ENCODE assay signal across 8 cellular contexts in the genomic region with DNA sequence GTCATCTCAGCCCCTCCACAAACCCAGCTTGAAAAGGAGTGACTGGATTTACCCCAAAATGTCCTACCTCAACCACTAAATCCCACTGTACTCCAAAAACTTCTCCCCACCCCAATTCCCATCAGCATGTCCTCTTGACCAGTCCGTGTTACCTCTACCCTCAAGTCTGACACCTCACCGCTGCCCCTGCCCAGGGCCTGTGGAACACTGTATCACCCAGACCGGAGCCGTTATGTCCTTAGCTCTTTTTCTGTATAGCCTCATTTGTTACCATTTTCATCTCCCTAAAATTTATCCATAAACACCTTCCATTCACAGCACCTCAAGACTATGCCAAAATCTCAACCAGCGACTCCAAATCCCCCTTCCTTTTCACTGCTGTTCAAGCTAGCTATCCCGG. TPM values are rescaled to one million over a fixed set of nuclear protein-coding genes. Genes with fewer than 3 reads are reported as not detected.
A peak's percentile ranks its signal among the peaks of the same experiment; 100 is the strongest.
DNase-seq lines count a peak whose midpoint lies in the region; ATAC-seq, FAIRE-seq and TF ChIP-seq lines count a peak whose summit lies in the region.

No MANE protein-coding gene starts in this region.

- no peak overlapping the region for H2BK15ac ChIP-seq in H1 (ENCODE audit: low read length)

- no peak overlapping the region for H2BK12ac ChIP-seq in H1 (ENCODE audit: low read depth, low read length)

- FAIRE-seq in H1 (lab: Jason Lieb, UNC): no peak

- H3K79me1 ChIP-seq in H1 (ENCODE audit: low read depth, low read length): peaks cover 12% of the 10 kb centered on the region

- H3K9me2 ChIP-seq in OCI-LY7 (ENCODE audit: insufficient read depth, low read length) (no peaks in the 10 kb centered on the region), MM.1S (replicated peaks; ENCODE audit: insufficient read depth, low read length) (no peaks in the 10 kb centered on the region)

- ATAC-seq in GM19324 (IDR thresholded peaks at IDR 0.05; ENCODE audit: low FRiP score, unreplicated experiment) (no peak), HG02798 (IDR thresholded peaks at IDR 0.05; ENCODE audit: poor library complexity, unreplicated experiment) (no peak)

- H3K4me2 ChIP-seq in OCI-LY7 (ENCODE audit: low read length) (peak overlapping the region; percentile 82), H1 (ENCODE audit: insufficient read depth in 1 of 2, low read depth in 2 of 2, low read length in 2 of 2) (peak overlapping the region; percentile 74 to 77; a peak in 3 of 4 replicates), MM.1S (ENCODE audit: low read depth, low read length) (no peak overlapping the region)

- intact Hi-C loops in CD14-positive monocyte (cut with micrococcal nuclease): loop anchor here (2.0 to 10.0 kb wide), 3 partner anchors 16 to 248 kb away; a partner anchor contains a TSS
- intact Hi-C loops in OCI-LY7 (cut with micrococcal nuclease; ENCODE audit: unreplicated experiment): loop anchor here (5.0 kb wide), 1 partner anchor 245 kb away; a partner anchor contains a TSS

- H3K9me3 Mint-ChIP-seq in CD14-positive monocyte: peaks cover 0 to 1% (median 0%) of the 10 kb centered on the region in 7 donors
- no peaks in the 10 kb centered on the region for H3K9me3 Mint-ChIP-seq in osteocyte (ENCODE audit: unreplicated experiment)

- H3K23me2 ChIP-seq in H1 (ENCODE audit: low read depth, low read length): peaks cover 7% of the 10 kb centered on the region; the same call in 1 of the 2 replicates

- BruUV-seq in OCI-LY7 (replicated peaks; lab: Mats Ljungman, UMichigan): no TSS peak

- POLR2A ChIA-PET in OCI-LY7 (lab: Charles Lee) (no interaction called here), H1 (lab: Charles Lee; ENCODE audit: partially characterized antibody) (interaction anchor here (1.2 to 19.7 kb wide), 9 partner anchors 12 to 352 kb away, joined by 3 to 386 read pairs (median 22); a partner anchor contains a TSS)

- peak overlapping the region in 5 of 7 donors; percentile 28 to 84 (median 63) for H3K27ac Mint-ChIP-seq in CD14-positive monocyte
- H3K27ac Mint-ChIP-seq in osteocyte (ENCODE audit: unreplicated experiment): peak overlapping the region; percentile 68

- H2BK20ac ChIP-seq in H1 (ENCODE audit: low read length): no peak overlapping the region

- H2BK5ac ChIP-seq in H1 (ENCODE audit: low read depth, low read length): no peak overlapping the region

- no peak overlapping the region for H4K5ac ChIP-seq in H1 (ENCODE audit: insufficient read length, low read depth, low read length)

- no peak overlapping the region for H3K4ac ChIP-seq in H1 (replicated peaks; ENCODE audit: insufficient read length, low read depth, low read length)

- H3K9me3 ChIP-seq in OCI-LY7 (ENCODE audit: low read length) (no peaks in the 10 kb centered on the region), H1 (ENCODE audit: insufficient read depth in 2 of 2, low read depth in 1 of 2, low read length in 1 of 2) (no peaks in the 10 kb centered on the region), MM.1S (replicated peaks; ENCODE audit: insufficient read depth, low read length) (no peaks in the 10 kb centered on the region)

- TF ChIP-seq RAD21 in H1 (IDR thresholded peaks at IDR 0.05 in 1 of 2, conservative IDR thresholded peaks at IDR 0.05 in 1 of 2; ENCODE audit: low read depth in 2 of 2, low read length in 2 of 2): no peak

- H3K9ac ChIP-seq in H1 (replicated peaks in 1 of 4; ENCODE audit: extremely low read depth in 1 of 4, low read depth in 3 of 4, low read length in 3 of 4): no peak overlapping the region
- H3K9ac ChIP-seq in MM.1S (ENCODE audit: low read length): no peak overlapping the region

- TF ChIP-seq CTCF in CD14-positive monocyte (IDR thresholded peaks at IDR 0.05) (no peak), OCI-LY7 (conservative IDR thresholded peaks at IDR 0.05; ENCODE audit: low read length) (no peak), H1 (IDR thresholded peaks at IDR 0.05; ENCODE audit: control extremely low read depth in 1 of 3, insufficient read depth in 1 of 3, low read depth in 1 of 3, low read length in 3 of 3) (no peak), osteocyte (IDR thresholded peaks at IDR 0.05) (no peak), MM.1S (IDR thresholded peaks at IDR 0.05; ENCODE audit: low read length) (no peak)

- 92 to 100% methylated on average over 1 to 6 of the region's 6 CpGs for WGBS in H1 (ENCODE audit: extremely low coverage in 1 of 2, insufficient coverage in 1 of 2, insufficient read length in 1 of 2, insufficient replicate concordance in 2 of 2, low coverage in 1 of 2, low lambda C conversion rate in 2 of 2, missing lambda C conversion rate in 1 of 2), 2 experiments

- H2BK120ac ChIP-seq in H1 (replicated peaks; ENCODE audit: low read depth, low read length): no peak overlapping the region

- H3K4me1 ChIP-seq in OCI-LY7 (ENCODE audit: insufficient read depth, low read length, poor library complexity, severe bottlenecking): peaks cover 58% of the 10 kb centered on the region
- H3K4me1 ChIP-seq in H1 (replicated peaks in 1 of 4; ENCODE audit: control insufficient read depth in 3 of 4, insufficient read depth in 4 of 4, low read length in 3 of 4): peaks cover 5 to 24% (median 12%) of the 10 kb centered on the region in 4 experiments
- H3K4me1 ChIP-seq in MM.1S (ENCODE audit: low read length): peaks cover 34% of the 10 kb centered on the region

- H3F3A ChIP-seq in MM.1S (ENCODE audit: insufficient read depth, low read length): peaks cover 45% of the 10 kb centered on the region

- H3K4me3 ChIP-seq in OCI-LY7 (ENCODE audit: low read depth, low read length, poor library complexity, severe bottlenecking) (peak overlapping the region; percentile 100), H1 (ENCODE audit: extremely low read depth in 1 of 4, insufficient read depth in 2 of 4, low read depth in 3 of 4, low read length in 4 of 4) (peak overlapping the region in 1 of 4 experiments; percentile 95; a peak in 2 of 8 replicates), MM.1S (ENCODE audit: low read length) (no peak overlapping the region)

- no peak for DNase-seq in CD14-positive monocyte (ENCODE audit: low spot score)
- DNase-seq in OCI-LY7 (ENCODE audit: low spot score): no peak
- no peak for DNase-seq in H1 (ENCODE audit: low read depth in 1 of 2, low spot score in 2 of 2)
- DNase-seq in osteocyte (ENCODE audit: extremely low spot score, unreplicated experiment): no peak
- no peak for DNase-seq in MM.1S
- DNase-seq in stimulated activated CD8-positive, alpha-beta memory T cell treated with anti-CD3 and anti-CD28 coated beads, Interleukin-4, amount 100 ng/mL, for 48 hours: no peak

- peaks cover 49% of the 10 kb centered on the region for H3K79me2 ChIP-seq in OCI-LY7 (ENCODE audit: insufficient read depth, low read depth, low read length)
- peaks cover 12 to 68% of the 10 kb centered on the region in 2 experiments for H3K79me2 ChIP-seq in H1 (ENCODE audit: control insufficient read depth in 1 of 2, insufficient read depth in 2 of 2, low read length in 2 of 2)
- peaks cover 86% of the 10 kb centered on the region for H3K79me2 ChIP-seq in MM.1S (ENCODE audit: low read length)

- no peak overlapping the region for H4K91ac ChIP-seq in H1 (replicated peaks; ENCODE audit: insufficient read length, low read length)

- H3K27me3 Mint-ChIP-seq in CD14-positive monocyte (ENCODE audit: low read depth in 3 of 3): peaks cover 0 to 5% (median 0%) of the 10 kb centered on the region in 3 donors
- no peaks in the 10 kb centered on the region for H3K27me3 Mint-ChIP-seq in osteocyte (ENCODE audit: unreplicated experiment)

- H4K20me1 ChIP-seq in OCI-LY7 (ENCODE audit: insufficient read depth, low read length): peaks cover 17% of the 10 kb centered on the region
- peaks cover 16 to 27% of the 10 kb centered on the region in 2 experiments for H4K20me1 ChIP-seq in H1 (replicated peaks in 1 of 2; ENCODE audit: control insufficient read depth in 1 of 2, insufficient read depth in 2 of 2, low read length in 2 of 2)
- no peaks in the 10 kb centered on the region for H4K20me1 ChIP-seq in MM.1S (ENCODE audit: insufficient read depth, low read length)

- H3K23ac ChIP-seq in H1 (ENCODE audit: insufficient read length): no peak overlapping the region

- H3K27me3 ChIP-seq in H1 (replicated peaks in 1 of 4; ENCODE audit: control insufficient read depth in 3 of 4, extremely low read depth in 1 of 4, insufficient read depth in 3 of 4, low read length in 3 of 4) (no peaks in the 10 kb centered on the region), MM.1S (replicated peaks; ENCODE audit: insufficient read depth, low read length) (no peaks in the 10 kb centered on the region)

- no peak overlapping the region for H3K18ac ChIP-seq in H1 (ENCODE audit: extremely low read depth, low read length)

- no peak for TF ChIP-seq POLR2A in H1 (IDR thresholded peaks at IDR 0.05; ENCODE audit: control extremely low read depth in 1 of 2, low read depth in 2 of 2, low read length in 2 of 2)

- H3K36me3 ChIP-seq in OCI-LY7 (ENCODE audit: insufficient read depth, low read length) (peaks cover 52% of the 10 kb centered on the region), H1 (ENCODE audit: control insufficient read depth in 2 of 4, insufficient read depth in 4 of 4, low read length in 3 of 4) (peaks cover 15 to 36% (median 22%) of the 10 kb centered on the region in 4 experiments; a peak in 6 of 8 replicates), MM.1S (replicated peaks; ENCODE audit: insufficient read depth, low read length) (no peaks in the 10 kb centered on the region; the same call in 1 of the 2 replicates)

- no peak for TF ChIP-seq EP300 in H1 (IDR thresholded peaks at IDR 0.05; ENCODE audit: borderline replicate concordance in 1 of 2, low read depth in 2 of 2, low read length in 2 of 2)

- H3K4me1 Mint-ChIP-seq in CD14-positive monocyte (peaks cover 68% of the 10 kb centered on the region), osteocyte (ENCODE audit: unreplicated experiment) (peaks cover 64% of the 10 kb centered on the region)

- H3K27ac ChIP-seq in OCI-LY7 (ENCODE audit: low read depth, low read length, poor library complexity, severe bottlenecking) (peak overlapping the region; percentile 86), H1 (ENCODE audit: low read depth, low read length) (no peak overlapping the region), MM.1S (ENCODE audit: low read length) (no peak overlapping the region)

- no peak overlapping the region for H3K56ac ChIP-seq in H1 (replicated peaks; ENCODE audit: insufficient read length, low read depth, low read length)

- H2AK5ac ChIP-seq in H1 (ENCODE audit: low read depth, low read length): no peak overlapping the region

- H2AFZ ChIP-seq in OCI-LY7 (ENCODE audit: low read length) (no peak overlapping the region), H1 (ENCODE audit: low read length) (no peak overlapping the region), MM.1S (ENCODE audit: low read length) (no peak overlapping the region)

- CTCF ChIA-PET in OCI-LY7 (lab: Charles Lee; ENCODE audit: unreplicated experiment): no interaction called here
- CTCF ChIA-PET in H1 (lab: Charles Lee; ENCODE audit: partially characterized antibody): interaction anchor here (0.7 to 6.4 kb wide), 4 partner anchors 16 to 215 kb away, joined by 3 to 46 read pairs (median 4); a partner anchor contains a TSS

- peak overlapping the region in 1 of 2 donors; percentile 98 for H3K4me3 Mint-ChIP-seq in CD14-positive monocyte
- peak overlapping the region; percentile 99 for H3K4me3 Mint-ChIP-seq in osteocyte (ENCODE audit: unreplicated experiment)

- H3K36me3 Mint-ChIP-seq in CD14-positive monocyte (peaks cover 36 to 45% of the 10 kb centered on the region in 2 donors), osteocyte (ENCODE audit: unreplicated experiment) (peaks cover 36% of the 10 kb centered on the region)

- no peak overlapping the region for H3K14ac ChIP-seq in H1 (ENCODE audit: insufficient read length)

- H4K8ac ChIP-seq in H1 (ENCODE audit: extremely low read depth, insufficient read depth, low read length): 0 out of 2 replicates have a peak overlapping the region, but pooled peaks have one; percentile 41

RNA-seq across cellular contexts. Expression of a gene that starts 2.4 kb away (rescaled TPM):
- 10 to 100 TPM; 12.0 to 12.9 TPM for polyA plus RNA-seq in CD14-positive monocyte
- 47.7 and 50.8 TPM in 2 replicates for total RNA-seq in OCI-LY7 (2014; rRNA removed; shearing (Covaris generic))
- 36.5 and 43.3 TPM in 2 replicates for total RNA-seq in OCI-LY7 (2022)
- total RNA-seq in H1 (2021; fragmentation: NEBNext Ultra II Directional; extraction: Animal tissue kit (Norgen Biotek cat#: 25700)): 62.8 and 65.1 TPM in 2 replicates
- 46.5 and 47.5 TPM in 2 replicates for polyA plus RNA-seq in H1 (2011; rRNA removed)
- 45.6 TPM for polyA plus RNA-seq in H1 (2011; cell fraction: cytosol; rRNA removed)
- 44.4 TPM for polyA plus RNA-seq in H1 (2011; cell fraction: nucleus; rRNA removed)
- 57.1 to 63.2 TPM (median 57.6 TPM) in 4 replicates for polyA plus RNA-seq in H1 (2012, experiment 1 of 2)
- polyA plus RNA-seq in H1 (2012, experiment 2 of 2): 65.8 TPM
- polyA plus RNA-seq in H1 (2013, experiment 1 of 2): 66.2 TPM
- polyA plus RNA-seq in H1 (2013, experiment 2 of 2): 69.5 TPM
- polyA minus RNA-seq in H1 (2011; rRNA and poly(A)+ RNA removed): 46.8 and 59.7 TPM in 2 replicates
- 27.7 TPM for polyA minus RNA-seq in H1 (2011; cell fraction: cytosol; rRNA and poly(A)+ RNA removed)
- 19.8 TPM for polyA minus RNA-seq in H1 (2011; cell fraction: nucleus; rRNA and poly(A)+ RNA removed)
- total RNA-seq in osteocyte: 51.6 and 54.7 TPM in 2 replicates

RNA-seq across cellular contexts. Expression of a gene that starts 2.5 kb away (rescaled TPM):
- 1 to 10 TPM; 7.0 to 7.8 TPM for polyA plus RNA-seq in CD14-positive monocyte
- 84.3 and 98.8 TPM in 2 replicates for total RNA-seq in OCI-LY7 (2014; rRNA removed; shearing (Covaris generic))
- 99.9 and 100 TPM in 2 replicates for total RNA-seq in OCI-LY7 (2022)
- 59.3 and 59.6 TPM in 2 replicates for total RNA-seq in H1 (2021; fragmentation: NEBNext Ultra II Directional; extraction: Animal tissue kit (Norgen Biotek cat#: 25700))
- polyA plus RNA-seq in H1 (2011; rRNA removed): 19.0 and 29.7 TPM in 2 replicates
- polyA plus RNA-seq in H1 (2011; cell fraction: cytosol; rRNA removed): 15.8 TPM
- polyA plus RNA-seq in H1 (2011; cell fraction: nucleus; rRNA removed): 56.7 TPM
- polyA plus RNA-seq in H1 (2012, experiment 1 of 2): 47.0 to 54.8 TPM (median 48.8 TPM) in 4 replicates
- polyA plus RNA-seq in H1 (2012, experiment 2 of 2): 44.2 TPM
- polyA plus RNA-seq in H1 (2013, experiment 1 of 2): 28.5 TPM
- polyA plus RNA-seq in H1 (2013, experiment 2 of 2): 25.2 TPM
- 20.1 and 32.9 TPM in 2 replicates for polyA minus RNA-seq in H1 (2011; rRNA and poly(A)+ RNA removed)
- polyA minus RNA-seq in H1 (2011; cell fraction: cytosol; rRNA and poly(A)+ RNA removed): 19.4 TPM
- 46.9 TPM for polyA minus RNA-seq in H1 (2011; cell fraction: nucleus; rRNA and poly(A)+ RNA removed)
- 87.7 and 99.7 TPM in 2 replicates for total RNA-seq in osteocyte

RNA-seq across cellular contexts. Expression of a gene that starts 5.4 kb away (rescaled TPM):
- polyA plus RNA-seq in CD14-positive monocyte (1,000 to 10,000 TPM; 2,814 to 2,937 TPM), H1 (2011; rRNA removed) (351 and 581 TPM in 2 replicates)
- 106 and 128 TPM in 2 replicates for total RNA-seq in OCI-LY7 (2014; rRNA removed; shearing (Covaris generic))
- total RNA-seq in OCI-LY7 (2022) (199 and 207 TPM in 2 replicates), osteocyte (642 TPM in 2 replicates)
- 252 and 265 TPM in 2 replicates for total RNA-seq in H1 (2021; fragmentation: NEBNext Ultra II Directional; extraction: Animal tissue kit (Norgen Biotek cat#: 25700))
- polyA plus RNA-seq in H1 (2011; cell fraction: cytosol; rRNA removed): 311 TPM
- polyA plus RNA-seq in H1 (2011; cell fraction: nucleus; rRNA removed): 154 TPM
- 343 to 418 TPM (median 350 TPM) in 4 replicates for polyA plus RNA-seq in H1 (2012, experiment 1 of 2)
- polyA plus RNA-seq in H1 (2012, experiment 2 of 2): 370 TPM
- polyA plus RNA-seq in H1 (2013, experiment 1 of 2): 374 TPM
- polyA plus RNA-seq in H1 (2013, experiment 2 of 2): 396 TPM
- 207 and 212 TPM in 2 replicates for polyA minus RNA-seq in H1 (2011; rRNA and poly(A)+ RNA removed)
- 78.2 TPM for polyA minus RNA-seq in H1 (2011; cell fraction: cytosol; rRNA and poly(A)+ RNA removed)
- polyA minus RNA-seq in H1 (2011; cell fraction: nucleus; rRNA and poly(A)+ RNA removed): 77.3 TPM

RNA-seq across cellular contexts. Expression of a gene that starts 14.7 kb away (rescaled TPM):
- polyA plus RNA-seq in CD14-positive monocyte: 10 to 100 TPM; 29.5 to 38.3 TPM
- total RNA-seq in OCI-LY7 (2014; rRNA removed; shearing (Covaris generic)): 52.1 and 53.2 TPM in 2 replicates
- total RNA-seq in OCI-LY7 (2022): 161 and 173 TPM in 2 replicates
- 120 and 123 TPM in 2 replicates for total RNA-seq in H1 (2021; fragmentation: NEBNext Ultra II Directional; extraction: Animal tissue kit (Norgen Biotek cat#: 25700))
- 106 and 114 TPM in 2 replicates for polyA plus RNA-seq in H1 (2011; rRNA removed)
- 88.4 TPM for polyA plus RNA-seq in H1 (2011; cell fraction: cytosol; rRNA removed)
- 152 TPM for polyA plus RNA-seq in H1 (2011; cell fraction: nucleus; rRNA removed)
- 123 to 148 TPM (median 139 TPM) in 4 replicates for polyA plus RNA-seq in H1 (2012, experiment 1 of 2)
- 151 TPM for polyA plus RNA-seq in H1 (2012, experiment 2 of 2)
- polyA plus RNA-seq in H1 (2013, experiment 1 of 2): 94.4 TPM
- polyA plus RNA-seq in H1 (2013, experiment 2 of 2): 102 TPM
- 123 and 147 TPM in 2 replicates for polyA minus RNA-seq in H1 (2011; rRNA and poly(A)+ RNA removed)
- 79.0 TPM for polyA minus RNA-seq in H1 (2011; cell fraction: cytosol; rRNA and poly(A)+ RNA removed)
- 82.6 TPM for polyA minus RNA-seq in H1 (2011; cell fraction: nucleus; rRNA and poly(A)+ RNA removed)
- 145 and 151 TPM in 2 replicates for total RNA-seq in osteocyte

RNA-seq across cellular contexts. Expression of a gene that starts 15.2 kb away (rescaled TPM):
- polyA plus RNA-seq in CD14-positive monocyte (10 to 100 TPM; 44.1 to 49.5 TPM), H1 (2011; rRNA removed) (107 and 117 TPM in 2 replicates)
- total RNA-seq in OCI-LY7 (2014; rRNA removed; shearing (Covaris generic)): 71.7 and 84.6 TPM in 2 replicates
- total RNA-seq in OCI-LY7 (2022) (96.8 and 97.3 TPM in 2 replicates), osteocyte (30.2 and 37.6 TPM in 2 replicates)
- total RNA-seq in H1 (2021; fragmentation: NEBNext Ultra II Directional; extraction: Animal tissue kit (Norgen Biotek cat#: 25700)): 75.4 and 78.1 TPM in 2 replicates
- 97.9 TPM for polyA plus RNA-seq in H1 (2011; cell fraction: cytosol; rRNA removed)
- polyA plus RNA-seq in H1 (2011; cell fraction: nucleus; rRNA removed): 68.1 TPM
- 78.7 to 99.0 TPM (median 88.0 TPM) in 4 replicates for polyA plus RNA-seq in H1 (2012, experiment 1 of 2)
- 129 TPM for polyA plus RNA-seq in H1 (2012, experiment 2 of 2)
- polyA plus RNA-seq in H1 (2013, experiment 1 of 2): 56.8 TPM
- 61.9 TPM for polyA plus RNA-seq in H1 (2013, experiment 2 of 2)
- polyA minus RNA-seq in H1 (2011; rRNA and poly(A)+ RNA removed): 35.6 and 43.4 TPM in 2 replicates
- 20.9 TPM for polyA minus RNA-seq in H1 (2011; cell fraction: cytosol; rRNA and poly(A)+ RNA removed)
- 25.1 TPM for polyA minus RNA-seq in H1 (2011; cell fraction: nucleus; rRNA and poly(A)+ RNA removed)
